27 cellular contexts compared by ENCODE assay signal in genomic region chr1:49677706-49678105, GRCh38.
DNase-seq lines count a peak whose midpoint lies in the region; TF ChIP-seq lines count a peak whose summit lies in the region.
"Had no signal": no experiment of that assay in that cellular context is flagged by ENCODE, and none has a peak within 500 bp of the region (broad histone marks: within the 10 kb centered on the region; RNA-seq: fewer than 3 reads in every experiment).

No MANE protein-coding gene starts in this region.

- no peak overlapping the region for H2BK12ac ChIP-seq in trophoblast cell (ENCODE audit: low read length)

- H3K4me3 ChIP-seq in trophoblast cell (ENCODE audit: low read depth, low read length) = no peak overlapping the region
- H3K4me3 ChIP-seq: A549; BLaER1; BLaER1 treated with 17β-estradiol and CSF1 and Interleukin-3, amounts not matched to agents 10 nM and 100 nM had no signal

- H3K4me1 ChIP-seq in trophoblast cell (ENCODE audit: control insufficient read depth in 1 of 2, insufficient read depth in 2 of 2, low read length in 2 of 2) = no peaks in the 10 kb centered on the region
- H3K4me1 ChIP-seq: A549; BE2C; BLaER1; BLaER1 treated with 17β-estradiol and CSF1 and Interleukin-3, amounts not matched to agents 10 nM and 100 nM; Caco-2 had no signal

- H3K9ac ChIP-seq in trophoblast cell (ENCODE audit: low read length) = no peak overlapping the region
- H3K9ac ChIP-seq: BLaER1; BLaER1 treated with 17β-estradiol and CSF1 and Interleukin-3, amounts not matched to agents 10 nM and 100 nM had no signal

- POLR2A ChIA-PET in RWPE1 (lab: Yijun Ruan, JAX; ENCODE audit: low non-redundant PET) = no interaction called here

- no peak overlapping the region for H3K4ac ChIP-seq in trophoblast cell (ENCODE audit: low read depth, low read length)

- H3K4me2 ChIP-seq in trophoblast cell (ENCODE audit: low read length) = no peak overlapping the region
- H3K4me2 ChIP-seq: A549; BLaER1; BLaER1 treated with 17β-estradiol and CSF1 and Interleukin-3, amounts not matched to agents 10 nM and 100 nM had no signal

- no peaks in the 10 kb centered on the region for H3K9me3 ChIP-seq in trophoblast cell (ENCODE audit: insufficient read depth, low read depth, low read length)
- H3K9me3 ChIP-seq: A549, BE2C, Caco-2 had no signal

- no peak overlapping the region for H4K91ac ChIP-seq in trophoblast cell (ENCODE audit: low read depth, low read length)

- TF ChIP-seq CTCF in RWPE1 (conservative IDR thresholded peaks at IDR 0.05; ENCODE audit: low read depth) = no peak

- no peaks in the 10 kb centered on the region for H3K79me1 ChIP-seq in trophoblast cell (ENCODE audit: low read length)

- H3K14ac ChIP-seq in trophoblast cell (ENCODE audit: low read length) = no peak overlapping the region

- H2BK120ac ChIP-seq in trophoblast cell (ENCODE audit: insufficient read depth, low read length, poor library complexity) = no peak overlapping the region

- no peak overlapping the region for H3K18ac ChIP-seq in trophoblast cell (ENCODE audit: low read length)

- H4K8ac ChIP-seq in trophoblast cell (ENCODE audit: low read depth, low read length) = no peak overlapping the region

- peak; percentile 54 to 90 for DNase-seq in trophoblast cell
- DNase-seq in RWPE1 (ENCODE audit: low spot score) = no peak
- DNase-seq: 8988T; ACHN; AML-193; BE2C; C1 segment of cervical spinal cord; Caco-2; Calu3; CD4-positive, alpha-beta memory T cell; CD4-positive, alpha-beta T cell; CD4-positive, CD25-positive, alpha-beta regulatory T cell; CD8-positive, alpha-beta memory T cell; CD8-positive, alpha-beta T cell; COR-L47; DMS 273 treated with DMSO at 0.1 percent for 48 hours; DMS153; DMS53; DMS79; DMS79 treated with DMSO at 0.1 percent for 48 hours; DND-41; EL had no signal

- no CpG with 5 or more reads among the region's 2 CpGs for WGBS in trophoblast cell (ENCODE audit: extremely low coverage, insufficient coverage, insufficient read length)

- no peak overlapping the region for H2BK5ac ChIP-seq in trophoblast cell (ENCODE audit: low read depth, low read length, poor library complexity)

- H4K12ac ChIP-seq in trophoblast cell (ENCODE audit: low read depth, low read length) = no peak overlapping the region

- no peaks in the 10 kb centered on the region for H3K36me3 ChIP-seq in trophoblast cell (ENCODE audit: control insufficient read depth in 1 of 2, insufficient read depth in 2 of 2, low read length in 2 of 2)
- H3K36me3 ChIP-seq: BE2C; BLaER1; BLaER1 treated with 17β-estradiol and CSF1 and Interleukin-3, amounts not matched to agents 10 nM and 100 nM had no signal

- no peak overlapping the region for H2AK5ac ChIP-seq in trophoblast cell (ENCODE audit: low read length)

- no peak overlapping the region for H3K23ac ChIP-seq in trophoblast cell (ENCODE audit: low read length)

- H3K79me2 ChIP-seq in trophoblast cell (ENCODE audit: control insufficient read depth, insufficient read depth, low read length, poor library complexity) = no peaks in the 10 kb centered on the region

- H3K27me3 ChIP-seq in trophoblast cell (ENCODE audit: insufficient read depth, low read length) = no peaks in the 10 kb centered on the region
- H3K27me3 ChIP-seq: BE2C; BLaER1; BLaER1 treated with 17β-estradiol and CSF1 and Interleukin-3, amounts not matched to agents 10 nM and 100 nM had no signal

- H2AFZ ChIP-seq in trophoblast cell (ENCODE audit: insufficient read depth, low read length, poor library complexity) = no peak overlapping the region

- H3K27ac ChIP-seq in trophoblast cell (ENCODE audit: low read depth, low read length) = no peak overlapping the region
- no peak overlapping the region for H3K27ac ChIP-seq in RWPE1
- H3K27ac ChIP-seq: 22Rv1; A549; BLaER1; BLaER1 treated with 17β-estradiol and CSF1 and Interleukin-3, amounts not matched to agents 10 nM and 100 nM; C4-2B had no signal

- CTCF ChIA-PET in RWPE1 (lab: Yijun Ruan, JAX) = no interaction called here
